Comparison of ENCODE assay signal across 11 cellular contexts in genomic region chr5:164002653-164003052, GRCh38.
DNase-seq lines count a peak whose midpoint lies in the region; ATAC-seq and TF ChIP-seq lines count a peak whose summit lies in the region.
"Had no signal": no experiment of that assay in that cellular context is flagged by ENCODE, and none has a peak within 500 bp of the region (broad histone marks: within the 10 kb centered on the region; RNA-seq: fewer than 3 reads in every experiment).

No MANE protein-coding gene starts in this region.

- POLR2A ChIA-PET in A673 (lab: Charles Lee; ENCODE audit: low non-redundant PET): no interaction called here

- no peaks in the 10 kb centered on the region for H3K9me3 ChIP-seq in A673 (ENCODE audit: low read depth, low read length, poor library complexity, severe bottlenecking)

- ATAC-seq in GM18909 (IDR thresholded peaks at IDR 0.05; ENCODE audit: poor library complexity, unreplicated experiment) (peak; percentile 47), HG03097 (IDR thresholded peaks at IDR 0.05; ENCODE audit: low FRiP score, unreplicated experiment) (peak; percentile 52)

- no peaks in the 10 kb centered on the region for H3K36me3 ChIP-seq in A673 (ENCODE audit: insufficient read depth, low read length, poor library complexity, severe bottlenecking)

- CTCF ChIA-PET in A673 (lab: Charles Lee): no interaction called here

- H3K4me1 ChIP-seq in A673 (ENCODE audit: insufficient read depth, low read length, poor library complexity, severe bottlenecking): no peaks in the 10 kb centered on the region

- H3K4me3 ChIP-seq in A673 (ENCODE audit: low read depth, low read length, poor library complexity, severe bottlenecking): no peak overlapping the region

- no peak overlapping the region for H3K27ac ChIP-seq in A673 (ENCODE audit: low read depth, low read length, poor library complexity, severe bottlenecking)

- BruUV-seq in A673 (replicated peaks; lab: Mats Ljungman, UMichigan): no TSS peak

- intact Hi-C loops in posterior cingulate gyrus (cut with DNase I): no loop called here
- intact Hi-C loops in A673 (cut with micrococcal nuclease; ENCODE audit: unreplicated experiment): loop anchor here (10.0 kb wide), 1 partner anchor 308 kb away; no protein-coding TSS in a partner anchor

- peak; percentile 56 for DNase-seq in astrocyte of the hippocampus (ENCODE audit: low read depth, low spot score)
- DNase-seq in posterior cingulate gyrus: peak in 8 of 10 donors; percentile 24 to 90 (median 50)
- no peak for DNase-seq in GM13977 (ENCODE audit: low spot score)
- no peak for DNase-seq in stimulated activated CD4-positive, alpha-beta T cell treated with anti-CD3 and anti-CD28 coated beads, Interleukin-15, amount 100 ng/mL, for 24 hours
- no peak for DNase-seq in RPMI8226
- no peak for DNase-seq in A673 (ENCODE audit: low spot score)
- DNase-seq: activated CD8-positive, alpha-beta memory T cell treated with anti-CD3 and anti-CD28 coated beads, Interleukin-2, amount 50 U/mL, for 48 hours; NCI-H1417; T1000 had no signal

- in situ Hi-C loops in GM13977 (cut with MboI; ENCODE audit: low pct_unique_long_range_greater_than_20kb, low sequenced_read_pairs, unreplicated experiment): loop anchor here (25.0 kb wide), 1 partner anchor 510 kb away; no protein-coding TSS in a partner anchor

- H3K27me3 ChIP-seq in A673 (replicated peaks; ENCODE audit: insufficient read depth, low read depth, low read length, poor library complexity): no peaks in the 10 kb centered on the region

- no peak for TF ChIP-seq CTCF in GM13977 (IDR thresholded peaks at IDR 0.05; ENCODE audit: extremely low read depth, insufficient read depth, missing control alignments)
- TF ChIP-seq CTCF in A673 (conservative IDR thresholded peaks at IDR 0.05; ENCODE audit: low read depth, low read length): no peak

Comparison
In these comparisons a context has a peak if more than half of its experiments do, and no peak if none do; other contexts are left out.
1. DNase-seq: peak in astrocyte of the hippocampus (single experiment) and posterior cingulate gyrus (8 of 10); none in GM13977 (single experiment), stimulated activated CD4-positive, alpha-beta T cell treated with anti-CD3 and anti-CD28 coated beads, Interleukin-15, amount 100 ng/mL, for 24 hours (single experiment), RPMI8226 (single experiment) and A673 (single experiment).